Comparison of ENCODE assay signal across 1 cellular context in genomic region chr20:2219481-2220006, GRCh38.
TF ChIP-seq lines count a peak whose summit lies in the region.

No MANE protein-coding gene starts in this region.

TF ChIP-seq in HCT116, 20 proteins besides CTCF, POLR2A, EP300 and RAD21 (continued from another document):
- no peak for TF ChIP-seq ZBTB33 (IDR thresholded peaks at IDR 0.05; ENCODE audit: extremely low read depth, insufficient replicate concordance, low read length)
- TF ChIP-seq ZNF274 (IDR thresholded peaks at IDR 0.05; ENCODE audit: low read depth, low read length): no peak
